In genomic region chr16:28567292-28567691, GRCh38 we compare ENCODE assay signal across 26 cellular contexts. TPM values are rescaled to one million over a fixed set of nuclear protein-coding genes. Genes with fewer than 3 reads are reported as not detected.
"Had no signal": no experiment of that assay in that cellular context is flagged by ENCODE, and none has a peak within 500 bp of the region (broad histone marks: within the 10 kb centered on the region; RNA-seq: fewer than 3 reads in every experiment).

No MANE protein-coding gene starts in this region.

- H3K4me3 ChIP-seq: left ventricle myocardium inferior, lung, ovary, right atrium auricular region, right lobe of liver, skin epidermis, stomach, testis, thyroid gland, transverse colon, upper lobe of left lung, vagina had no signal

- H3K27ac ChIP-seq: left ventricle myocardium inferior, ovary, right atrium auricular region, right lobe of liver, skin epidermis, stomach, testis, thyroid gland, transverse colon, upper lobe of left lung, vagina had no signal

- H3K36me3 ChIP-seq: ovary, right atrium auricular region, right lobe of liver, thyroid gland, transverse colon, upper lobe of left lung had no signal

- H3K27me3 Mint-ChIP-seq: naive B cell; progenitor cell of endocrine pancreas; stimulated activated naive B cell treated with anti-CD40 and anti-IgM and Interleukin-4, amounts not matched to agents 10 μg/mL and 1 μg/mL and 100 μg/mL, for 72 hours had no signal

- H3K27ac Mint-ChIP-seq: mesothelial cell of epicardium; naive B cell; natural killer cell; nephron progenitor cell; progenitor cell of endocrine pancreas; stimulated activated naive B cell treated with anti-CD40 and anti-IgM and Interleukin-4, amounts not matched to agents 10 μg/mL and 1 μg/mL and 100 μg/mL, for 72 hours had no signal

- ATAC-seq: natural killer cell; right lobe of liver; stimulated activated naive B cell treated with anti-CD40 and anti-IgM and Interleukin-4, amounts not matched to agents 10 μg/mL and 1 μg/mL and 100 μg/mL, for 72 hours; stimulated activated naive CD8-positive, alpha-beta T cell treated with anti-CD3 and anti-CD28 coated beads, Interleukin-15, Interleukin-2, amounts not matched to agents 100 U/mL and 50 U/mL, for 24 hours had no signal

- H3K4me3 Mint-ChIP-seq: mesothelial cell of epicardium; naive B cell; natural killer cell; nephron progenitor cell; stimulated activated naive B cell treated with anti-CD40 and anti-IgM and Interleukin-4, amounts not matched to agents 10 μg/mL and 1 μg/mL and 100 μg/mL, for 72 hours had no signal

- H3K36me3 Mint-ChIP-seq: natural killer cell had no signal

- DNase-seq: islet precursor cell; left ventricle myocardium inferior; mesendoderm; naive B cell; natural killer cell; nephron progenitor cell; ovary; right lobe of liver; stimulated activated CD4-positive, alpha-beta T cell treated with anti-CD3 and anti-CD28 coated beads, Interleukin-12 subunit alpha, Interleukin-12 subunit beta, amount 100 ng/mL, for 4 hours; stimulated activated CD4-positive, alpha-beta T cell treated with anti-CD3 and anti-CD28 coated beads, Interleukin-15, amount 100 ng/mL, for 24 hours; stimulated activated CD4-positive, alpha-beta T cell treated with anti-CD3 and anti-CD28 coated beads, Interleukin-2, amount 100 ng/mL, for 24 hours; stimulated activated CD4-positive, alpha-beta T cell treated with anti-CD3 and anti-CD28 coated beads, Interleukin-4, amount 100 ng/mL, for 1 hour; stimulated activated naive B cell treated with anti-CD40 and anti-IgM and Interleukin-4, amounts not matched to agents 10 μg/mL and 1 μg/mL and 100 μg/mL, for 72 hours; stimulated activated naive CD8-positive, alpha-beta T cell treated with anti-CD3 and anti-CD28 coated beads, Interleukin-15, Interleukin-2, amounts not matched to agents 100 U/mL and 50 U/mL, for 24 hours; stomach; testis; thyroid gland; transverse colon; upper lobe of left lung had no signal

- H3K27me3 ChIP-seq: ovary, right atrium auricular region, right lobe of liver, stomach, testis, thyroid gland, transverse colon, upper lobe of left lung, vagina had no signal

- H3K9me3 ChIP-seq: ovary, right lobe of liver, testis, thyroid gland, vagina had no signal

- H3K4me1 ChIP-seq: right lobe of liver had no signal

RNA-seq across cellular contexts. Expression of gene NUPR1, which starts 28.5 kb away (rescaled TPM):
- total RNA-seq: natural killer cell, progenitor cell of endocrine pancreas had no signal

RNA-seq across cellular contexts. Expression of gene SULT1A2, which starts 29.6 kb away (rescaled TPM):
- total RNA-seq: lower leg skin, vagina had no signal
